8 cellular contexts compared by ENCODE assay signal in genomic region chr5:159444441-159445082, GRCh38.
DNase-seq lines count a peak whose midpoint lies in the region; ATAC-seq and TF ChIP-seq lines count a peak whose summit lies in the region.

No MANE protein-coding gene starts in this region.

- no TSS peak for BruUV-seq in OCI-LY7 (replicated peaks; lab: Mats Ljungman, UMichigan)

- ATAC-seq in activated CD4-positive, CD25-positive, alpha-beta regulatory T cell treated with anti-CD3 and anti-CD28 coated beads, Interleukin-2, amount 50 U/mL, for 24 hours = peak; percentile 30 to 60
- ATAC-seq in HG02885 (IDR thresholded peaks at IDR 0.05; ENCODE audit: poor library complexity, unreplicated experiment) = peak; percentile 48

- no peaks in the 10 kb centered on the region for H3K27me3 ChIP-seq in ovary

- no peak for TF ChIP-seq EP300 in ovary (IDR thresholded peaks at IDR 0.05)

- no peaks in the 10 kb centered on the region for H3K79me2 ChIP-seq in OCI-LY7 (ENCODE audit: insufficient read depth, low read depth, low read length)

- TF ChIP-seq CTCF in OCI-LY7 (conservative IDR thresholded peaks at IDR 0.05; ENCODE audit: low read length) = peak; percentile 67
- peak; percentile 55 for TF ChIP-seq CTCF in epithelial cell of esophagus (IDR thresholded peaks at IDR 0.05; ENCODE audit: insufficient read depth, low read depth, low read length, missing control alignments)
- peak; percentile 13 to 57 (median 53) for TF ChIP-seq CTCF in ovary (IDR thresholded peaks at IDR 0.05)

- H2AFZ ChIP-seq in OCI-LY7 (ENCODE audit: low read length) = no peak overlapping the region

- no peaks in the 10 kb centered on the region for H3K9me2 ChIP-seq in OCI-LY7 (ENCODE audit: insufficient read depth, low read length)

- no peak for DNase-seq in activated CD4-positive, CD25-positive, alpha-beta regulatory T cell (lab: John Stamatoyannopoulos, UW)
- DNase-seq in OCI-LY7 (ENCODE audit: low spot score) = peak; percentile 31
- DNase-seq in epithelial cell of esophagus (ENCODE audit: low read depth) = peak; percentile 71
- no peak for DNase-seq in ovary
- no peak for DNase-seq in NCI-H1048 (lab: John Stamatoyannopoulos, UW)
- DNase-seq in activated CD4-positive, CD25-positive, alpha-beta regulatory T cell treated with anti-CD3 and anti-CD28 coated beads, Interleukin-2, amount 50 U/mL, for 72 hours = no peak

- no peaks in the 10 kb centered on the region for H3K9me3 ChIP-seq in OCI-LY7 (ENCODE audit: low read length)
- no peaks in the 10 kb centered on the region for H3K9me3 ChIP-seq in ovary

- H3K4me3 ChIP-seq in OCI-LY7 (ENCODE audit: low read depth, low read length, poor library complexity, severe bottlenecking) (no peak overlapping the region), epithelial cell of esophagus (ENCODE audit: low read length) (no peak overlapping the region), ovary (no peak overlapping the region)

- 27 to 37% (median 29%) methylated on average over 6 of the region's 6 CpGs for WGBS in ovary, 3 donors

- H4K20me1 ChIP-seq in OCI-LY7 (ENCODE audit: insufficient read depth, low read length) = no peaks in the 10 kb centered on the region

- H3K4me1 ChIP-seq in OCI-LY7 (ENCODE audit: insufficient read depth, low read length, poor library complexity, severe bottlenecking) = no peaks in the 10 kb centered on the region
- H3K4me1 ChIP-seq in ovary (ENCODE audit: insufficient read depth) = no peaks in the 10 kb centered on the region

- POLR2A ChIA-PET in OCI-LY7 (lab: Charles Lee) = no interaction called here

- intact Hi-C loops in OCI-LY7 (cut with micrococcal nuclease; ENCODE audit: unreplicated experiment) = loop anchor here (5.0 kb wide), 1 partner anchor 543 kb away; no protein-coding TSS in a partner anchor
- intact Hi-C loops in ovary (cut with DNase I) = loop anchor here (1.0 to 10.0 kb wide), 6 partner anchors 60 to 900 kb away; partner anchors contain the start of gene ADRA1B (in 2 of the 4)

- no peak overlapping the region for H3K27ac ChIP-seq in OCI-LY7 (ENCODE audit: low read depth, low read length, poor library complexity, severe bottlenecking)
- H3K27ac ChIP-seq in ovary = no peak overlapping the region

- no peaks in the 10 kb centered on the region for H3K36me3 ChIP-seq in OCI-LY7 (ENCODE audit: insufficient read depth, low read length)
- no peaks in the 10 kb centered on the region for H3K36me3 ChIP-seq in ovary

- CTCF ChIA-PET in OCI-LY7 (lab: Charles Lee; ENCODE audit: unreplicated experiment) = interaction anchor here (1.1 kb wide), 1 partner anchor 543 kb away, joined by 3 read pairs; no protein-coding TSS in a partner anchor

- no peak overlapping the region for H3K4me2 ChIP-seq in OCI-LY7 (ENCODE audit: low read length)

- TF ChIP-seq POLR2A in ovary (IDR thresholded peaks at IDR 0.05) = no peak

Comparison
In these comparisons a context has a peak if more than half of its experiments do, and no peak if none do; other contexts are left out.
1. DNase-seq: peak in OCI-LY7 (single experiment) and epithelial cell of esophagus (single experiment); none in activated CD4-positive, CD25-positive, alpha-beta regulatory T cell (0 of 4), ovary (0 of 5), NCI-H1048 (single experiment) and activated CD4-positive, CD25-positive, alpha-beta regulatory T cell treated with anti-CD3 and anti-CD28 coated beads, Interleukin-2, amount 50 U/mL, for 72 hours (single experiment).
2. Peak in every context shown above with its lines, with median percentiles within 50 percentile points of each other: CTCF ChIP-seq.